In genomic region chr4:184807797-184808718, GRCh38 we compare ENCODE assay signal across 10 cellular contexts. TPM values are rescaled to one million over a fixed set of nuclear protein-coding genes. Genes with fewer than 3 reads are reported as not detected.
DNase-seq lines count a peak whose midpoint lies in the region; ATAC-seq and TF ChIP-seq lines count a peak whose summit lies in the region.
"Had no signal": no experiment of that assay in that cellular context is flagged by ENCODE, and none has a peak within 500 bp of the region (broad histone marks: within the 10 kb centered on the region; RNA-seq: fewer than 3 reads in every experiment).

No MANE protein-coding gene starts in this region.

- TF ChIP-seq CTCF in VCaP (conservative IDR thresholded peaks at IDR 0.05) (no peak), GM10248 (IDR thresholded peaks at IDR 0.05; ENCODE audit: control extremely low read depth, extremely low read depth, low read depth, missing control alignments) (no peak)

- peaks cover 22% of the 10 kb centered on the region for H3K36me3 Mint-ChIP-seq in stimulated activated memory B cell treated with anti-CD40 and anti-IgM and Interleukin-4, amounts not matched to agents 10 μg/mL and 1 μg/mL and 100 μg/mL, for 72 hours
- peaks cover 7% of the 10 kb centered on the region for H3K36me3 Mint-ChIP-seq in T-cell

- peak overlapping the region; percentile 72 for H3K27ac ChIP-seq in VCaP
- H3K27ac ChIP-seq: 22Rv1 had no signal

- no peak overlapping the region for H3K4me3 Mint-ChIP-seq in stimulated activated memory B cell treated with anti-CD40 and anti-IgM and Interleukin-4, amounts not matched to agents 10 μg/mL and 1 μg/mL and 100 μg/mL, for 72 hours
- H3K4me3 Mint-ChIP-seq in T-cell: no peak overlapping the region

- POLR2A ChIA-PET in GM10248 (lab: Yijun Ruan, JAX) (no interaction called here), T-cell (lab: Charles Lee) (no interaction called here)

- peak overlapping the region; percentile 23 for H3K27ac Mint-ChIP-seq in stimulated activated memory B cell treated with anti-CD40 and anti-IgM and Interleukin-4, amounts not matched to agents 10 μg/mL and 1 μg/mL and 100 μg/mL, for 72 hours
- H3K27ac Mint-ChIP-seq in T-cell: no peak overlapping the region

- DNase-seq in DMS 273 (lab: John Stamatoyannopoulos, UW; ENCODE audit: unreplicated experiment) (peak; percentile 23), DMS 273 treated with DMSO at 0.1 percent for 48 hours (lab: John Stamatoyannopoulos, UW) (no peak), hypothalamus (lab: John Stamatoyannopoulos, UW) (peak in 45 of 51 donors; percentile 5 to 90 (median 64)), GM10248 (ENCODE audit: extremely low spot score) (no peak), T-cell (no peak)
- no peak for DNase-seq in stimulated activated naive CD4-positive, alpha-beta T cell (lab: John Stamatoyannopoulos, UW)
- DNase-seq: NCI-H446 treated with DMSO at 0.1 percent for 48 hours had no signal

- H3K4me1 Mint-ChIP-seq in stimulated activated memory B cell treated with anti-CD40 and anti-IgM and Interleukin-4, amounts not matched to agents 10 μg/mL and 1 μg/mL and 100 μg/mL, for 72 hours: peaks cover 70% of the 10 kb centered on the region
- H3K4me1 Mint-ChIP-seq in T-cell: peaks cover 12 to 29% (median 13%) of the 10 kb centered on the region in 3 donors

- H3K9me3 Mint-ChIP-seq in stimulated activated memory B cell treated with anti-CD40 and anti-IgM and Interleukin-4, amounts not matched to agents 10 μg/mL and 1 μg/mL and 100 μg/mL, for 72 hours: no peaks in the 10 kb centered on the region
- no peaks in the 10 kb centered on the region for H3K9me3 Mint-ChIP-seq in T-cell

- CTCF ChIA-PET in GM10248 (lab: Yijun Ruan, JAX) (interaction anchor here (0.9 to 1.5 kb wide), 7 partner anchors 11 to 66 kb away, joined by 3 to 4 read pairs (median 3); no protein-coding TSS in a partner anchor), T-cell (lab: Charles Lee) (no interaction called here)

- no peak for ATAC-seq in stimulated activated memory B cell treated with anti-CD40 and anti-IgM and Interleukin-4, amounts not matched to agents 10 μg/mL and 1 μg/mL and 100 μg/mL, for 72 hours
- ATAC-seq in T-cell (replicated peaks in 1 of 4): no peak

- H3K27me3 Mint-ChIP-seq in stimulated activated memory B cell treated with anti-CD40 and anti-IgM and Interleukin-4, amounts not matched to agents 10 μg/mL and 1 μg/mL and 100 μg/mL, for 72 hours: no peaks in the 10 kb centered on the region
- no peaks in the 10 kb centered on the region for H3K27me3 Mint-ChIP-seq in T-cell

RNA-seq across cellular contexts. Expression of gene ACSL1, which starts 17.7 kb away (rescaled TPM):
- 10 to 100 TPM in 3 of 5 donors, 1 to 10 TPM in 2; 8.6 to 13.7 (median 11.3) TPM for total RNA-seq in T-cell

Comparison
In these comparisons a context has a peak if more than half of its experiments do, and no peak if none do; other contexts are left out.
1. DNase-seq: peak in DMS 273 (single experiment) and hypothalamus (45 of 51); none in DMS 273 treated with DMSO at 0.1 percent for 48 hours (single experiment), GM10248 (single experiment), stimulated activated naive CD4-positive, alpha-beta T cell (0 of 6) and T-cell (0 of 34).